Comparison of ENCODE assay signal across 22 cellular contexts in genomic region chr1:54374766-54375165, GRCh38. TPM values are rescaled to one million over a fixed set of nuclear protein-coding genes. Genes with fewer than 3 reads are reported as not detected.
DNase-seq lines count a peak whose midpoint lies in the region; ATAC-seq and TF ChIP-seq lines count a peak whose summit lies in the region.
"Had no signal": no experiment of that assay in that cellular context is flagged by ENCODE, and none has a peak within 500 bp of the region (broad histone marks: within the 10 kb centered on the region; RNA-seq: fewer than 3 reads in every experiment).

No MANE protein-coding gene starts in this region.

- TF ChIP-seq CTCF in right atrium auricular region (IDR thresholded peaks at IDR 0.05) (no peak), endodermal cell (conservative IDR thresholded peaks at IDR 0.05) (no peak), type B pancreatic cell (conservative IDR thresholded peaks at IDR 0.05) (no peak), GM13976 (IDR thresholded peaks at IDR 0.05; ENCODE audit: borderline replicate concordance, control extremely low read depth, extremely low read depth, insufficient read depth, missing control alignments) (no peak)

- 81% methylated on average over 3 to 8 of the region's 8 CpGs for WGBS in endodermal cell (ENCODE audit: insufficient coverage in 1 of 2, insufficient read length in 1 of 2), 2 experiments

- H3K4me1 Mint-ChIP-seq in endodermal cell (peaks cover 91% of the 10 kb centered on the region), type B pancreatic cell (ENCODE audit: unreplicated experiment) (peaks cover 83% of the 10 kb centered on the region)
- H3K4me1 Mint-ChIP-seq in naive thymus-derived CD8-positive, alpha-beta T cell = peaks cover 65 to 99% (median 92%) of the 10 kb centered on the region in 4 donors

- in situ Hi-C loops in GM13976 (cut with MboI; ENCODE audit: low sequenced_read_pairs, unreplicated experiment) = no loop called here

- no peak overlapping the region for H3K27ac ChIP-seq in right atrium auricular region
- no peak overlapping the region for H3K27ac ChIP-seq in endodermal cell (ENCODE audit: low read depth, low read length)
- H3K27ac ChIP-seq: lower lobe of right lung, parathyroid adenoma had no signal

- peaks cover 61% of the 10 kb centered on the region for H3K36me3 Mint-ChIP-seq in endodermal cell (ENCODE audit: low read depth)
- peaks cover 0 to 18% (median 4%) of the 10 kb centered on the region in 3 donors for H3K36me3 Mint-ChIP-seq in naive thymus-derived CD8-positive, alpha-beta T cell
- H3K36me3 Mint-ChIP-seq in type B pancreatic cell = peaks cover 32% of the 10 kb centered on the region

- H3K4me3 Mint-ChIP-seq in endodermal cell (peak overlapping the region; percentile 20), type B pancreatic cell (peak overlapping the region; percentile 19)
- peak overlapping the region in 4 of 10 donors; percentile 15 to 57 (median 34) for H3K4me3 Mint-ChIP-seq in naive thymus-derived CD8-positive, alpha-beta T cell
- H3K4me3 Mint-ChIP-seq: activated CD4-positive, alpha-beta T cell treated with anti-CD3 and anti-CD28 coated beads for 36 hours; activated naive CD8-positive, alpha-beta T cell had no signal

- peak; percentile 15 for ATAC-seq in Right ventricle myocardium inferior
- ATAC-seq in naive thymus-derived CD8-positive, alpha-beta T cell = no peak
- ATAC-seq: activated CD4-positive, alpha-beta T cell treated with anti-CD3 and anti-CD28 coated beads for 36 hours; lower lobe of right lung had no signal

- H3K9ac ChIP-seq in endodermal cell (ENCODE audit: extremely low read depth, low read length, poor library complexity, severe bottlenecking) = no peak overlapping the region
- H3K9ac ChIP-seq: parathyroid adenoma had no signal

- H3K9me3 ChIP-seq in right atrium auricular region (no peaks in the 10 kb centered on the region), endodermal cell (ENCODE audit: control insufficient read depth, low read length) (no peaks in the 10 kb centered on the region)
- H3K9me3 ChIP-seq: BE2C, lower lobe of right lung had no signal

- H3K4me1 ChIP-seq in right atrium auricular region = peaks cover 0 to 87% of the 10 kb centered on the region in 2 donors
- H3K4me1 ChIP-seq in endodermal cell (ENCODE audit: control insufficient read depth, insufficient read depth, low read length) = peaks cover 69% of the 10 kb centered on the region

- H3K27ac Mint-ChIP-seq in endodermal cell (peak overlapping the region; percentile 82), type B pancreatic cell (peak overlapping the region; percentile 34)
- peak overlapping the region; percentile 19 to 85 (median 58) for H3K27ac Mint-ChIP-seq in naive thymus-derived CD8-positive, alpha-beta T cell
- H3K27ac Mint-ChIP-seq: activated CD4-positive, alpha-beta T cell treated with anti-CD3 and anti-CD28 coated beads for 36 hours; activated naive CD8-positive, alpha-beta T cell had no signal

- H3K27me3 Mint-ChIP-seq in endodermal cell (ENCODE audit: insufficient read depth) (no peaks in the 10 kb centered on the region), type B pancreatic cell (no peaks in the 10 kb centered on the region)
- H3K27me3 Mint-ChIP-seq in naive thymus-derived CD8-positive, alpha-beta T cell = no peaks in the 10 kb centered on the region
- H3K27me3 Mint-ChIP-seq: activated CD4-positive, alpha-beta T cell treated with anti-CD3 and anti-CD28 coated beads for 36 hours; activated naive CD8-positive, alpha-beta T cell had no signal

- POLR2A ChIA-PET in naive thymus-derived CD8-positive, alpha-beta T cell (lab: Charles Lee) = no interaction called here

- DNase-seq in Right ventricle myocardium inferior (ENCODE audit: missing footprints) (no peak), right atrium auricular region (ENCODE audit: low spot score) (no peak), endodermal cell (no peak), type B pancreatic cell (ENCODE audit: extremely low spot score, unreplicated experiment) (no peak), RPMI8226 (no peak), GM13976 (ENCODE audit: low spot score) (no peak), T-helper 9 cell (no peak)
- no peak for DNase-seq in naive thymus-derived CD8-positive, alpha-beta T cell
- DNase-seq: activated CD4-positive, alpha-beta T cell treated with anti-CD3 and anti-CD28 coated beads for 36 hours; BE2C; erythroblast; foreskin fibroblast; hippocampal formation; Karpas-422; lower lobe of right lung; MV-4-11; NCI-H187; NCI-H748 treated with DMSO at 0.1 percent for 48 hours; SHP77 treated with DMSO at 0.1 percent for 48 hours; SW 1271 had no signal

- intact Hi-C loops in Right ventricle myocardium inferior (cut with DNase I) = loop anchor here (2.0 kb wide), 1 partner anchor 16 kb away; no protein-coding TSS in a partner anchor

- no peaks in the 10 kb centered on the region for H3K9me3 Mint-ChIP-seq in endodermal cell
- H3K9me3 Mint-ChIP-seq in naive thymus-derived CD8-positive, alpha-beta T cell = no peaks in the 10 kb centered on the region
- no peaks in the 10 kb centered on the region for H3K9me3 Mint-ChIP-seq in type B pancreatic cell

- H3K36me3 ChIP-seq in right atrium auricular region = no peaks in the 10 kb centered on the region
- peaks cover 88% of the 10 kb centered on the region for H3K36me3 ChIP-seq in endodermal cell (ENCODE audit: control insufficient read depth, insufficient read depth, low read length)
- H3K36me3 ChIP-seq: lower lobe of right lung had no signal

- H3K4me3 ChIP-seq in right atrium auricular region (no peak overlapping the region), endodermal cell (ENCODE audit: low read length) (no peak overlapping the region)
- H3K4me3 ChIP-seq: lower lobe of right lung had no signal

- H3K27me3 ChIP-seq in right atrium auricular region (no peaks in the 10 kb centered on the region), endodermal cell (ENCODE audit: control insufficient read depth, insufficient read depth, low read length, poor library complexity, severe bottlenecking) (no peaks in the 10 kb centered on the region)
- H3K27me3 ChIP-seq: BE2C had no signal

RNA-seq across cellular contexts. Expression of gene SSBP3, which starts 31.4 kb away (rescaled TPM):
- total RNA-seq in Right ventricle myocardium inferior (53.6 TPM), right atrium auricular region (10 to 100 TPM; 15.2 to 16.6 TPM), endodermal cell (100 to 1,000 TPM; 342 TPM), type B pancreatic cell (ENCODE audit: low replicate concordance) (69.5 and 129 TPM in 2 replicates)
- polyA plus RNA-seq in endodermal cell (2013, experiment 1 of 2) = 245 TPM
- 232 TPM for polyA plus RNA-seq in endodermal cell (2013, experiment 2 of 2)
- 10 to 100 TPM; 88.7 to 93.8 TPM for total RNA-seq in naive thymus-derived CD8-positive, alpha-beta T cell
- 10 to 100 TPM; 16.1 to 19.8 (median 16.7) TPM for polyA plus RNA-seq in naive thymus-derived CD8-positive, alpha-beta T cell
